In genomic region chr5:87340716-87341115, GRCh38 we compare ENCODE assay signal across 8 cellular contexts.
DNase-seq lines count a peak whose midpoint lies in the region; ATAC-seq and FAIRE-seq lines count a peak whose summit lies in the region.

No MANE protein-coding gene starts in this region.

- DNase-seq in AML-193 (lab: John Stamatoyannopoulos, UW) (peak; percentile 74 to 81), GM19239 (ENCODE audit: insufficient read length, low spot score) (peak; percentile 18), ecto neural progenitor cell (ENCODE audit: low spot score) (no peak), SW 1271 (lab: John Stamatoyannopoulos, UW) (no peak), EL (no peak), H4 (ENCODE audit: low spot score) (no peak)
- DNase-seq in activated T-helper 2 cell treated with anti-CD3 and anti-CD28 coated beads, Interferon-gamma antibody, Interleukin-2, Interleukin-4, amounts not matched to agents 10 μg/mL and 5 μg/mL and 100 μg/mL, durations not matched to agents 14 hours and 24 hours and 36 hours (ENCODE audit: low spot score): no peak

- peak; percentile 100 for ATAC-seq in HG03135 (IDR thresholded peaks at IDR 0.05; ENCODE audit: unreplicated experiment)

- peaks cover 73% of the 10 kb centered on the region for H3K36me3 Mint-ChIP-seq in activated T-helper 2 cell treated with anti-CD3 and anti-CD28 coated beads, Interferon-gamma antibody, Interleukin-2, Interleukin-4, amounts not matched to agents 10 μg/mL and 5 μg/mL and 100 μg/mL, durations not matched to agents 14 hours and 24 hours and 36 hours (ENCODE audit: low read depth)

- peaks cover 8% of the 10 kb centered on the region for H3K9me3 Mint-ChIP-seq in activated T-helper 2 cell treated with anti-CD3 and anti-CD28 coated beads, Interferon-gamma antibody, Interleukin-2, Interleukin-4, amounts not matched to agents 10 μg/mL and 5 μg/mL and 100 μg/mL, durations not matched to agents 14 hours and 24 hours and 36 hours

- H3K4me3 Mint-ChIP-seq in activated T-helper 2 cell treated with anti-CD3 and anti-CD28 coated beads, Interferon-gamma antibody, Interleukin-2, Interleukin-4, amounts not matched to agents 10 μg/mL and 5 μg/mL and 100 μg/mL, durations not matched to agents 14 hours and 24 hours and 36 hours (ENCODE audit: low read depth): peak overlapping the region; percentile 64

- H3K27ac Mint-ChIP-seq in activated T-helper 2 cell treated with anti-CD3 and anti-CD28 coated beads, Interferon-gamma antibody, Interleukin-2, Interleukin-4, amounts not matched to agents 10 μg/mL and 5 μg/mL and 100 μg/mL, durations not matched to agents 14 hours and 24 hours and 36 hours: peak overlapping the region; percentile 82

- no peaks in the 10 kb centered on the region for H3K27me3 Mint-ChIP-seq in activated T-helper 2 cell treated with anti-CD3 and anti-CD28 coated beads, Interferon-gamma antibody, Interleukin-2, Interleukin-4, amounts not matched to agents 10 μg/mL and 5 μg/mL and 100 μg/mL, durations not matched to agents 14 hours and 24 hours and 36 hours (ENCODE audit: low read depth)

- peak; percentile 86 for FAIRE-seq in GM19239 (lab: Jason Lieb, UNC)

- intact Hi-C loops in activated T-helper 2 cell treated with anti-CD3 and anti-CD28 coated beads, Interferon-gamma antibody, Interleukin-2, Interleukin-4, amounts not matched to agents 10 μg/mL and 5 μg/mL and 100 μg/mL, durations not matched to agents 14 hours and 24 hours and 36 hours (cut with micrococcal nuclease): loop anchor here (1.0 to 2.0 kb wide), 5 partner anchors 40 to 260 kb away; partner anchors contain the start of gene RASA1

- H3K4me1 Mint-ChIP-seq in activated T-helper 2 cell treated with anti-CD3 and anti-CD28 coated beads, Interferon-gamma antibody, Interleukin-2, Interleukin-4, amounts not matched to agents 10 μg/mL and 5 μg/mL and 100 μg/mL, durations not matched to agents 14 hours and 24 hours and 36 hours (ENCODE audit: low read depth): peaks cover 27% of the 10 kb centered on the region

Comparison
In these comparisons a context has a peak if more than half of its experiments do, and no peak if none do; other contexts are left out.
1. DNase-seq: peak in AML-193 (2 of 2) and GM19239 (single experiment); none in activated T-helper 2 cell treated with anti-CD3 and anti-CD28 coated beads, Interferon-gamma antibody, Interleukin-2, Interleukin-4, amounts not matched to agents 10 μg/mL and 5 μg/mL and 100 μg/mL, durations not matched to agents 14 hours and 24 hours and 36 hours (single experiment), ecto neural progenitor cell (single experiment), SW 1271 (0 of 2), EL (single experiment) and H4 (single experiment).